Comparison of ENCODE assay signal across 1 cellular context in genomic region chr3:111667621-111668239, GRCh38.
TF ChIP-seq lines count a peak whose summit lies in the region.

No MANE protein-coding gene starts in this region.

TF ChIP-seq in GM23338, 12 proteins besides CTCF, POLR2A, EP300 and RAD21 (continued from another document):
- no peak for TF ChIP-seq ZNF462 (CRISPR knock-in tag; IDR thresholded peaks at IDR 0.05)
- TF ChIP-seq EZH2 (IDR thresholded peaks at IDR 0.05; ENCODE audit: low read depth, unreplicated experiment): no peak
- TF ChIP-seq STAT1 (IDR thresholded peaks at IDR 0.05; ENCODE audit: unreplicated experiment): no peak
- TF ChIP-seq NANOG (IDR thresholded peaks at IDR 0.05; ENCODE audit: borderline replicate concordance): no peak
- TF ChIP-seq EZH2phosphoT487 (IDR thresholded peaks at IDR 0.05; ENCODE audit: unreplicated experiment): no peak
- no peak for TF ChIP-seq ETS1 (IDR thresholded peaks at IDR 0.05)
